ENCODE assay signal across 11 cellular contexts in genomic region chr6:43705996-43706395, GRCh38. TPM values are rescaled to one million over a fixed set of nuclear protein-coding genes. Genes with fewer than 3 reads are reported as not detected.
A peak's percentile ranks its signal among the peaks of the same experiment; 100 is the strongest.
DNase-seq lines count a peak whose midpoint lies in the region; ATAC-seq and TF ChIP-seq lines count a peak whose summit lies in the region.
"Had no signal": no experiment of that assay in that cellular context is flagged by ENCODE, and none has a peak within 500 bp of the region (broad histone marks: within the 10 kb centered on the region; RNA-seq: fewer than 3 reads in every experiment).

No MANE protein-coding gene starts in this region.

- H3K4me3 ChIP-seq in NB4 (ENCODE audit: low read depth, low read length): no peak overlapping the region

- no peaks in the 10 kb centered on the region for H3K9me3 Mint-ChIP-seq in chondrocyte (ENCODE audit: low read depth)
- no peaks in the 10 kb centered on the region for H3K9me3 Mint-ChIP-seq in nephron progenitor cell
- H3K9me3 Mint-ChIP-seq in activated naive CD4-positive, alpha-beta T cell treated with anti-CD3 and anti-CD28 coated beads, Interleukin-2, amount 50 U/mL, for 72 hours: no peaks in the 10 kb centered on the region
- H3K9me3 Mint-ChIP-seq: T-helper 1 cell treated with Interleukin-12 subunit alpha and Interleukin-12 subunit beta and Interleukin-4 antibody, amounts not matched to agents 30 μg/mL and 1 μg/mL, for 36 hours had no signal

- H3K36me3 Mint-ChIP-seq in chondrocyte (ENCODE audit: low read depth) (no peaks in the 10 kb centered on the region), nephron progenitor cell (ENCODE audit: low read depth) (no peaks in the 10 kb centered on the region)
- no peaks in the 10 kb centered on the region for H3K36me3 Mint-ChIP-seq in activated naive CD4-positive, alpha-beta T cell treated with anti-CD3 and anti-CD28 coated beads, Interleukin-2, amount 50 U/mL, for 72 hours

- peak; percentile 40 for DNase-seq in GM03348 (ENCODE audit: low spot score)
- DNase-seq in NB4 (ENCODE audit: low read depth): peak; percentile 61
- DNase-seq in chondrocyte (ENCODE audit: low spot score): no peak
- DNase-seq in nephron progenitor cell: no peak
- no peak for DNase-seq in anterior cingulate cortex (lab: John Stamatoyannopoulos, UW)
- no peak for DNase-seq in NCI-H128 (lab: John Stamatoyannopoulos, UW; ENCODE audit: unreplicated experiment)
- DNase-seq in HK-2 (ENCODE audit: unreplicated experiment): no peak
- DNase-seq in activated naive CD4-positive, alpha-beta T cell treated with anti-CD3 and anti-CD28 coated beads, Interleukin-2, amount 50 U/mL, for 72 hours (ENCODE audit: low spot score in 2 of 2): no peak
- DNase-seq: EL, NCI-H2081 had no signal

- TF ChIP-seq CTCF in NB4 (IDR thresholded peaks at IDR 0.05; ENCODE audit: low read depth, low read length): no peak
- no peak for TF ChIP-seq CTCF in chondrocyte (IDR thresholded peaks at IDR 0.05)
- no peak for TF ChIP-seq CTCF in nephron progenitor cell (IDR thresholded peaks at IDR 0.05)

- H3K4me3 Mint-ChIP-seq in chondrocyte (ENCODE audit: unreplicated experiment) (no peak overlapping the region), nephron progenitor cell (peak overlapping the region; percentile 21)
- H3K4me3 Mint-ChIP-seq: T-helper 1 cell treated with Interleukin-12 subunit alpha and Interleukin-12 subunit beta and Interleukin-4 antibody, amounts not matched to agents 30 μg/mL and 1 μg/mL, for 36 hours had no signal

- H3K27ac Mint-ChIP-seq in chondrocyte (ENCODE audit: unreplicated experiment): peak overlapping the region; percentile 77
- peak overlapping the region; percentile 50 for H3K27ac Mint-ChIP-seq in nephron progenitor cell
- H3K27ac Mint-ChIP-seq in activated naive CD4-positive, alpha-beta T cell treated with anti-CD3 and anti-CD28 coated beads, Interleukin-2, amount 50 U/mL, for 72 hours: no peak overlapping the region

- H3K4me1 Mint-ChIP-seq in chondrocyte (ENCODE audit: low read depth) (peaks cover 50% of the 10 kb centered on the region), nephron progenitor cell (peaks cover 74% of the 10 kb centered on the region)

- no peak for ATAC-seq in activated naive CD4-positive, alpha-beta T cell treated with anti-CD3 and anti-CD28 coated beads, Interleukin-2, amount 50 U/mL, for 72 hours

- H3K27me3 Mint-ChIP-seq in chondrocyte (ENCODE audit: low read depth) (peaks cover under 1% of the 10 kb centered on the region), nephron progenitor cell (ENCODE audit: low read depth, poor library complexity) (peaks cover 14% of the 10 kb centered on the region)

- TF ChIP-seq POLR2A in NB4 (IDR thresholded peaks at IDR 0.05; ENCODE audit: extremely low read depth, insufficient read length): no peak

RNA-seq across cellular contexts. Expression of gene MRPS18A, which starts 18.4 kb away (rescaled TPM):
- 26.3 to 27.4 TPM (median 26.8 TPM) in 3 replicates for total RNA-seq in chondrocyte
- total RNA-seq in activated naive CD4-positive, alpha-beta T cell treated with anti-CD3 and anti-CD28 coated beads, Interleukin-2, amount 50 U/mL, for 72 hours: 10 to 100 TPM; 37.8 to 51.5 TPM

Comparison
In these comparisons a context has a peak if more than half of its experiments do, and no peak if none do; other contexts are left out.
1. DNase-seq: peak in GM03348 (single experiment) and NB4 (single experiment); none in chondrocyte (single experiment), nephron progenitor cell (single experiment), anterior cingulate cortex (0 of 58), NCI-H128 (single experiment), HK-2 (single experiment) and activated naive CD4-positive, alpha-beta T cell treated with anti-CD3 and anti-CD28 coated beads, Interleukin-2, amount 50 U/mL, for 72 hours (0 of 2).
2. H3K27ac Mint-ChIP-seq: peak in chondrocyte (single experiment) and nephron progenitor cell (single experiment); none in activated naive CD4-positive, alpha-beta T cell treated with anti-CD3 and anti-CD28 coated beads, Interleukin-2, amount 50 U/mL, for 72 hours (0 of 2).